In the genomic region with DNA sequence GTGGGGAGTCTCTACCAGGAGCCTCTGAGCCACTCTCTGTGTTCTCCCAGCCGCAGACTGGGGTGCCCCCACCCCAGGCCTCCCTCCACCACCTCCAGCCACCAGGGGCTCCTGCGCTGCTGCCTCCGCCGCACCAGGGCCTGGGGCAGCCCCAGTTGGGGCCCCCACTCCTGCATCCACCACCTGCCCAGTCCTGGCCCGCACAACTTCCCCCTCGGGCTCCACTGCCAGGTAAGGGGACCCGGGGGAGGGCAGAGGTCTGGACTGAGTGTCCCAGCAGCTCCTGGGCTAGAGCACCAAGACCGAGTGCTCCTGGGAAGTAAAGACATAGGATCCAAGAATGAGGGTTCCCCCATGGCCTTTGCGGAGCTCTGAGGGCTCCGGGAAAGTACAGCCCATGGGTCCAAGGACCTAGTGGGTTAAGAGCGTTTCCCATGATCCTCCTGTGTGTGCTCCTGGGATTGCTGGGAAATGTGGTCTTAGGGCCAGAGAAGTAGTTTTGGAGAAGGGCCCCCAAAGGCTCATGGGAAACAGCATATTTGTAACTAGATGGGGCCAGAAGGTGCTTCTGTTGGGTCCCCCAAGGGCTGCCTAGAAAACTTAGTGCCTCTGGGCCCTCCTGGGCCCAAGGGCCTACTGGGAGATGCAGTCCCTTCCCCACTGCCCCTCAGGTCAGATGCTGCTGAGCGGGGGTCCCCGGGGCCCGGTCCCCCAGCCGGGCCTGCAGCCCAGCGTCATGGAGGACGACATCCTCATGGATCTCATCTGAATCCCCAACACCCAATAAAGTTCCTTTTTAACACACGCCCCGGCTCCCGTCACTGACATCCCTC, we compare ENCODE assay signal across 17 cellular contexts.
"Had no signal": no experiment of that assay in that cellular context is flagged by ENCODE, and none has a peak within 500 bp of the region (broad histone marks: within the 10 kb centered on the region; RNA-seq: fewer than 3 reads in every experiment).

No MANE protein-coding gene starts in this region.

- H3K27me3 Mint-ChIP-seq: effector memory CD8-positive, alpha-beta T cell; memory B cell; naive thymus-derived CD4-positive, alpha-beta T cell had no signal

- H3K9me3 Mint-ChIP-seq: effector memory CD8-positive, alpha-beta T cell; memory B cell; naive thymus-derived CD4-positive, alpha-beta T cell; neural progenitor cell had no signal

- DNase-seq: activated CD4-positive, alpha-beta T cell treated with anti-CD3 and anti-CD28 coated beads for 1 hour; activated CD8-positive, alpha-beta memory T cell treated with anti-CD3 and anti-CD28 coated beads for 24 hours; activated CD8-positive, alpha-beta memory T cell treated with anti-CD3 and anti-CD28 coated beads, Interleukin-2, amount 50 U/mL, for 48 hours; activated effector memory CD4-positive, alpha-beta T cell treated with anti-CD3 and anti-CD28 coated beads, Interleukin-2, amount 50 U/mL, for 16 hours; activated naive CD4-positive, alpha-beta T cell treated with anti-CD3 and anti-CD28 coated beads, Interleukin-2, amount 50 U/mL, for 16 hours; activated T-cell treated with anti-CD3 and anti-CD28 coated beads, Interleukin-2, amount 50 U/mL, for 48 hours; effector memory CD8-positive, alpha-beta T cell; esophagus squamous epithelium; mucosa of descending colon; naive thymus-derived CD4-positive, alpha-beta T cell; stimulated activated CD4-positive, alpha-beta T cell treated with anti-CD3 and anti-CD28 coated beads, Interleukin-4, amount 100 ng/mL, for 1 hour; upper lobe of right lung; WERI-Rb-1 had no signal

- H3K4me3 ChIP-seq: esophagus squamous epithelium, mucosa of descending colon, neural progenitor cell, prostate gland, skin epidermis, upper lobe of right lung had no signal

- H3K4me3 Mint-ChIP-seq: effector memory CD8-positive, alpha-beta T cell; memory B cell had no signal

- ATAC-seq: effector memory CD8-positive, alpha-beta T cell; mucosa of descending colon; naive thymus-derived CD4-positive, alpha-beta T cell; upper lobe of right lung had no signal
